8 cellular contexts compared by ENCODE assay signal in genomic region chr9:77011973-77012817, GRCh38. TPM values are rescaled to one million over a fixed set of nuclear protein-coding genes. Genes with fewer than 3 reads are reported as not detected.
DNase-seq lines count a peak whose midpoint lies in the region; ATAC-seq and TF ChIP-seq lines count a peak whose summit lies in the region.

No MANE protein-coding gene starts in this region.

- H3K9me3 Mint-ChIP-seq in activated T-helper 2 cell treated with anti-CD3 and anti-CD28 coated beads, Interferon-gamma antibody, Interleukin-2, Interleukin-4, amounts not matched to agents 10 μg/mL and 5 μg/mL and 100 μg/mL, durations not matched to agents 14 hours and 24 hours and 36 hours: no peaks in the 10 kb centered on the region

- peak; percentile 73 for TF ChIP-seq CTCF in OCI-LY1 (IDR thresholded peaks at IDR 0.05; ENCODE audit: low read length)
- TF ChIP-seq CTCF in heart right ventricle (IDR thresholded peaks at IDR 0.05): peak; percentile 57 to 93 (median 73)

- H3K27ac Mint-ChIP-seq in activated T-helper 2 cell treated with anti-CD3 and anti-CD28 coated beads, Interferon-gamma antibody, Interleukin-2, Interleukin-4, amounts not matched to agents 10 μg/mL and 5 μg/mL and 100 μg/mL, durations not matched to agents 14 hours and 24 hours and 36 hours: no peak overlapping the region

- no peaks in the 10 kb centered on the region for H3K36me3 Mint-ChIP-seq in activated T-helper 2 cell treated with anti-CD3 and anti-CD28 coated beads, Interferon-gamma antibody, Interleukin-2, Interleukin-4, amounts not matched to agents 10 μg/mL and 5 μg/mL and 100 μg/mL, durations not matched to agents 14 hours and 24 hours and 36 hours (ENCODE audit: low read depth)

- no peaks in the 10 kb centered on the region for H3K79me2 ChIP-seq in OCI-LY1 (ENCODE audit: insufficient read depth, low read length)

- peaks cover 70% of the 10 kb centered on the region for H3K27me3 Mint-ChIP-seq in activated T-helper 2 cell treated with anti-CD3 and anti-CD28 coated beads, Interferon-gamma antibody, Interleukin-2, Interleukin-4, amounts not matched to agents 10 μg/mL and 5 μg/mL and 100 μg/mL, durations not matched to agents 14 hours and 24 hours and 36 hours (ENCODE audit: low read depth)

- H3K4me3 ChIP-seq in OCI-LY1 (ENCODE audit: low read depth, low read length, poor library complexity, severe bottlenecking) (no peak overlapping the region), heart right ventricle (peak overlapping the region in 7 of 10 donors; percentile 3 to 23 (median 13)), rectal smooth muscle tissue (ENCODE audit: low read length) (peak overlapping the region; percentile 26)

- H3K27ac ChIP-seq in OCI-LY1 (ENCODE audit: low read depth, low read length, poor library complexity, severe bottlenecking) (no peak overlapping the region), heart right ventricle (no peak overlapping the region), rectal smooth muscle tissue (ENCODE audit: low read depth, low read length) (no peak overlapping the region)

- H3K36me3 ChIP-seq in OCI-LY1 (ENCODE audit: insufficient read depth, low read length): no peaks in the 10 kb centered on the region
- H3K36me3 ChIP-seq in heart right ventricle: no peaks in the 10 kb centered on the region
- H3K36me3 ChIP-seq in rectal smooth muscle tissue (ENCODE audit: control insufficient read depth, insufficient read depth, low read length): no peaks in the 10 kb centered on the region

- H4K20me1 ChIP-seq in OCI-LY1 (ENCODE audit: insufficient read depth, low read length): no peaks in the 10 kb centered on the region

- intact Hi-C loops in activated T-helper 2 cell treated with anti-CD3 and anti-CD28 coated beads, Interferon-gamma antibody, Interleukin-2, Interleukin-4, amounts not matched to agents 10 μg/mL and 5 μg/mL and 100 μg/mL, durations not matched to agents 14 hours and 24 hours and 36 hours (cut with micrococcal nuclease): loop anchor here (1.0 kb wide), 2 partner anchors 8 to 202 kb away; no protein-coding TSS in a partner anchor
- intact Hi-C loops in heart right ventricle (cut with DNase I): no loop called here

- ATAC-seq in HG02571 (IDR thresholded peaks at IDR 0.05; ENCODE audit: unreplicated experiment) (peak; percentile 88), heart right ventricle (peak in 6 of 8 donors; percentile 49 to 66 (median 62))

- H3K4me3 Mint-ChIP-seq in activated T-helper 2 cell treated with anti-CD3 and anti-CD28 coated beads, Interferon-gamma antibody, Interleukin-2, Interleukin-4, amounts not matched to agents 10 μg/mL and 5 μg/mL and 100 μg/mL, durations not matched to agents 14 hours and 24 hours and 36 hours (ENCODE audit: low read depth): peak overlapping the region; percentile 14

- no peaks in the 10 kb centered on the region for H3K9me3 ChIP-seq in OCI-LY1 (ENCODE audit: low read length)
- no peaks in the 10 kb centered on the region for H3K9me3 ChIP-seq in heart right ventricle

- WGBS in heart right ventricle, 2 donors: 4 to 5% methylated on average over 41 to 42 of the region's 42 CpGs

- H3K9ac ChIP-seq in OCI-LY1 (ENCODE audit: low read length) (no peak overlapping the region), rectal smooth muscle tissue (ENCODE audit: low read length) (no peak overlapping the region)

- H3F3A ChIP-seq in OCI-LY1 (ENCODE audit: insufficient read depth, low read length): no peaks in the 10 kb centered on the region

- no peaks in the 10 kb centered on the region for H3K4me1 ChIP-seq in OCI-LY1 (ENCODE audit: insufficient read depth, low read length, severe bottlenecking)
- H3K4me1 ChIP-seq in heart right ventricle: peaks cover 0 to 33% (median 17%) of the 10 kb centered on the region in 9 donors
- peaks cover 2% of the 10 kb centered on the region for H3K4me1 ChIP-seq in rectal smooth muscle tissue (ENCODE audit: control insufficient read depth, insufficient read depth, low read length)

- H3K27me3 ChIP-seq in OCI-LY1 (ENCODE audit: insufficient read depth, low read length): no peaks in the 10 kb centered on the region
- H3K27me3 ChIP-seq in heart right ventricle: peaks cover 50 to 100% (median 98%) of the 10 kb centered on the region in 7 donors
- H3K27me3 ChIP-seq in rectal smooth muscle tissue (ENCODE audit: control insufficient read depth, insufficient read depth, low read length): peaks cover 54% of the 10 kb centered on the region

- peak; percentile 52 for DNase-seq in ELR (ENCODE audit: low read depth)
- DNase-seq in activated T-helper 2 cell treated with anti-CD3 and anti-CD28 coated beads, Interferon-gamma antibody, Interleukin-2, Interleukin-4, amounts not matched to agents 10 μg/mL and 5 μg/mL and 100 μg/mL, durations not matched to agents 14 hours and 24 hours and 36 hours (ENCODE audit: low spot score): peak; percentile 58
- peak; percentile 15 to 54 for DNase-seq in heart right ventricle
- DNase-seq in RKO (ENCODE audit: low spot score): no peak
- DNase-seq in NCI-H2196 (lab: John Stamatoyannopoulos, UW; ENCODE audit: unreplicated experiment): no peak

- H3K9me2 ChIP-seq in OCI-LY1 (ENCODE audit: low read depth, low read length): no peaks in the 10 kb centered on the region

- peak overlapping the region; percentile 33; the same call in 1 of the 2 replicates for H3K4me2 ChIP-seq in OCI-LY1 (ENCODE audit: low read length)

- H2AFZ ChIP-seq in OCI-LY1 (ENCODE audit: low read length): no peak overlapping the region

- peaks cover 7% of the 10 kb centered on the region for H3K4me1 Mint-ChIP-seq in activated T-helper 2 cell treated with anti-CD3 and anti-CD28 coated beads, Interferon-gamma antibody, Interleukin-2, Interleukin-4, amounts not matched to agents 10 μg/mL and 5 μg/mL and 100 μg/mL, durations not matched to agents 14 hours and 24 hours and 36 hours (ENCODE audit: low read depth)

RNA-seq across cellular contexts. Expression of gene FOXB2, which starts 7.3 kb away (rescaled TPM):
- not detected in 2 replicates for total RNA-seq in activated T-helper 2 cell treated with anti-CD3 and anti-CD28 coated beads, Interferon-gamma antibody, Interleukin-2, Interleukin-4, amounts not matched to agents 10 μg/mL and 5 μg/mL and 100 μg/mL, durations not matched to agents 14 hours and 24 hours and 36 hours
- not detected for total RNA-seq in heart right ventricle
- polyA plus RNA-seq in heart right ventricle: not detected

Comparison
In these comparisons a context has a peak if more than half of its experiments do, and no peak if none do; other contexts are left out.
1. DNase-seq: peak in ELR (single experiment), activated T-helper 2 cell treated with anti-CD3 and anti-CD28 coated beads, Interferon-gamma antibody, Interleukin-2, Interleukin-4, amounts not matched to agents 10 μg/mL and 5 μg/mL and 100 μg/mL, durations not matched to agents 14 hours and 24 hours and 36 hours (single experiment) and heart right ventricle (2 of 2); none in RKO (single experiment) and NCI-H2196 (single experiment).